In the genomic region with DNA sequence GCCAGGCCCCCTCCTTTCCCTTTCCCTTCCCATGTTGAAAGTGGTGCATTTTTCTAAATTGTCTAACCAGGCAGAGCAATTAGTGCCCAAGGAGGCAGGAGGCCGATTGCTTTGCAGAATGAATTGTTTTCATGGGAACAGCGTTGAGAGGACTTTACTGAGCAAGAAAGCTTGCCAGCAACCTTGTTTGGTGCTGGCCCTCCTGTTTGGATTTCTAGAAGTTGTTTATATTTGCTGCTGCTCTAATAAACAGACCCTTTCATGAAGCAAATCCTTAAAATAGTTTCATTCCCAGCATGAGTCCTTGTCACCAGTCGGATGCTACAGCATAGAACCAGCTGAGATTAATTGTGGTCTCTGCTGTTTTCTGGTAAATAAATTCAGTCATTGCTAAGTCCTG, we compare ENCODE assay signal across 17 cellular contexts.
A peak's percentile ranks its signal among the peaks of the same experiment; 100 is the strongest.
DNase-seq lines count a peak whose midpoint lies in the region; ATAC-seq and TF ChIP-seq lines count a peak whose summit lies in the region.
"Had no signal": no experiment of that assay in that cellular context is flagged by ENCODE, and none has a peak within 500 bp of the region (broad histone marks: within the 10 kb centered on the region; RNA-seq: fewer than 3 reads in every experiment).

No MANE protein-coding gene starts in this region.

- intact Hi-C loops in thyroid gland (cut with DNase I) (no loop called here), mucosa of descending colon (cut with DNase I, micrococcal nuclease) (no loop called here)

- H3K4me3 ChIP-seq in WI38 (ENCODE audit: low read depth, low read length) (peak overlapping the region; percentile 15; the same call in 1 of the 2 replicates), hepatocyte (no peak overlapping the region), thyroid gland (replicated peaks in 1 of 3) (no peak overlapping the region), mucosa of descending colon (no peak overlapping the region)
- H3K4me3 ChIP-seq: coronary artery, esophagus squamous epithelium, Peyer's patch, SJCRH30 had no signal

- no peaks in the 10 kb centered on the region for H3K36me3 ChIP-seq in hepatocyte (replicated peaks; ENCODE audit: insufficient read depth, low read depth)
- H3K36me3 ChIP-seq in thyroid gland = no peaks in the 10 kb centered on the region
- no peaks in the 10 kb centered on the region for H3K36me3 ChIP-seq in mucosa of descending colon (ENCODE audit: low read depth)
- H3K36me3 ChIP-seq: esophagus squamous epithelium, Peyer's patch, SJCRH30 had no signal

- no peaks in the 10 kb centered on the region for H3K79me2 ChIP-seq in hepatocyte

- ATAC-seq in mucosa of descending colon = no peak

- no peaks in the 10 kb centered on the region for H3K27me3 ChIP-seq in hepatocyte
- H3K27me3 ChIP-seq in thyroid gland = no peaks in the 10 kb centered on the region
- H3K27me3 ChIP-seq: esophagus squamous epithelium, Peyer's patch, SJCRH30 had no signal

- no peak overlapping the region for H2AFZ ChIP-seq in hepatocyte

- H3K4me2 ChIP-seq in hepatocyte = peak overlapping the region; percentile 45

- no peaks in the 10 kb centered on the region for H3K9me2 ChIP-seq in hepatocyte (replicated peaks; ENCODE audit: insufficient read depth)

- H4K20me1 ChIP-seq in hepatocyte (ENCODE audit: insufficient read depth, poor library complexity, severe bottlenecking) = no peaks in the 10 kb centered on the region

- TF ChIP-seq CTCF in WI38 (IDR thresholded peaks at IDR 0.05; ENCODE audit: low read depth, low read length) (no peak), hepatocyte (IDR thresholded peaks at IDR 0.05; ENCODE audit: poor library complexity) (no peak), thyroid gland (IDR thresholded peaks at IDR 0.05) (no peak), mucosa of descending colon (IDR thresholded peaks at IDR 0.05) (no peak)

- no peak for TF ChIP-seq POLR2A in thyroid gland (IDR thresholded peaks at IDR 0.05)

- H3K4me1 ChIP-seq in hepatocyte (ENCODE audit: insufficient read depth) (peaks cover 18% of the 10 kb centered on the region), thyroid gland (peaks cover 0 to 9% of the 10 kb centered on the region in 2 donors), mucosa of descending colon (ENCODE audit: low read depth) (no peaks in the 10 kb centered on the region)
- H3K4me1 ChIP-seq: esophagus squamous epithelium, Peyer's patch, SJCRH30 had no signal

- H3K9me3 ChIP-seq in hepatocyte (ENCODE audit: low read depth) (no peaks in the 10 kb centered on the region), thyroid gland (no peaks in the 10 kb centered on the region), mucosa of descending colon (no peaks in the 10 kb centered on the region)
- H3K9me3 ChIP-seq: Caco-2, esophagus squamous epithelium, Peyer's patch, SJCRH30 had no signal

- 47% methylated on average over 3 of the region's 3 CpGs for WGBS in hepatocyte (ENCODE audit: low lambda C conversion rate, missing lambda C conversion rate)
- WGBS in thyroid gland, 2 donors = 13 to 15% methylated on average over 3 of the region's 3 CpGs

- DNase-seq in NCI-H146 (lab: John Stamatoyannopoulos, UW) (peak; percentile 34), NCI-H146 treated with DMSO at 0.1 percent for 48 hours (lab: John Stamatoyannopoulos, UW; ENCODE audit: unreplicated experiment) (no peak), hepatocyte (ENCODE audit: low spot score) (no peak), thyroid gland (peak; percentile 17), NOMO-1 (lab: John Stamatoyannopoulos, UW; ENCODE audit: unreplicated experiment in 2 of 2) (no peak), mucosa of descending colon (no peak), NCI-H2171 treated with DMSO at 0.1 percent for 48 hours (lab: John Stamatoyannopoulos, UW) (no peak)
- DNase-seq: activated T-cell treated with anti-CD3 and anti-CD28 coated beads, Interleukin-2, amount 50 U/mL, for 1 hour; esophagus squamous epithelium; NCI-H1092 treated with DMSO at 0.1 percent for 48 hours; occipital lobe; Peyer's patch; SJCRH30; stimulated activated CD4-positive, alpha-beta T cell treated with anti-CD3 and anti-CD28 coated beads, Interleukin-1b, Interleukin-23, amount 100 ng/mL, for 48 hours had no signal

- H3K27ac ChIP-seq in hepatocyte = peak overlapping the region; percentile 44
- H3K27ac ChIP-seq in thyroid gland = no peak overlapping the region
- H3K27ac ChIP-seq: coronary artery, esophagus squamous epithelium, SJCRH30 had no signal

Comparison
In these comparisons a context has a peak if more than half of its experiments do, and no peak if none do; other contexts are left out.
1. DNase-seq: peak in NCI-H146 (single experiment) and thyroid gland (2 of 2); none in NCI-H146 treated with DMSO at 0.1 percent for 48 hours (single experiment), hepatocyte (single experiment), NOMO-1 (0 of 2), mucosa of descending colon (0 of 3) and NCI-H2171 treated with DMSO at 0.1 percent for 48 hours (single experiment).